1 cellular context compared by ENCODE assay signal in genomic region chr3:48086736-48087470, GRCh38.
TF ChIP-seq lines count a peak whose summit lies in the region.

No MANE protein-coding gene starts in this region.

TF ChIP-seq in K562, 482 proteins besides CTCF, POLR2A, EP300 and RAD21 (continued from another document):
- peak; percentile 21; the same call in 1 of the 2 replicates for TF ChIP-seq RERE (CRISPR knock-in tag; IDR thresholded peaks at IDR 0.05; ENCODE audit: borderline replicate concordance)
TF ChIP-seq in K562: peak in this region for 2.
